Comparison of ENCODE assay signal across 20 cellular contexts in genomic region chr13:100773429-100773828, GRCh38.
"Had no signal": no experiment of that assay in that cellular context is flagged by ENCODE, and none has a peak within 500 bp of the region (broad histone marks: within the 10 kb centered on the region; RNA-seq: fewer than 3 reads in every experiment).

No MANE protein-coding gene starts in this region.

- H3K27ac ChIP-seq: prostate gland, sigmoid colon, suprapubic skin, tibial artery had no signal

- H3K36me3 ChIP-seq: prostate gland, sigmoid colon, suprapubic skin, tibial artery had no signal

- H3K27me3 ChIP-seq: sigmoid colon, suprapubic skin, tibial artery had no signal

- H3K4me1 ChIP-seq: sigmoid colon, suprapubic skin, tibial artery had no signal

- FAIRE-seq: endothelial cell of umbilical vein had no signal

- H3K9me3 ChIP-seq: prostate gland, sigmoid colon, suprapubic skin, tibial artery had no signal

- DNase-seq: activated B cell treated with CpG ODN at 0.5 μM for 24 hours; activated CD4-positive, alpha-beta T cell treated with anti-CD3 and anti-CD28 coated beads, Interleukin-2, amount 50 U/mL, for 1 hour; activated CD8-positive, alpha-beta memory T cell treated with anti-CD3 and anti-CD28 coated beads, Interleukin-2, amount 10 ng/mL, durations not matched to agents 7 days and 5 days; activated CD8-positive, alpha-beta T cell treated with anti-CD3 and anti-CD28 coated beads for 36 hours; activated naive CD8-positive, alpha-beta T cell treated with anti-CD3 and anti-CD28 coated beads, Interleukin-2, amount 50 U/mL, for 24 hours; activated T-cell treated with anti-CD3 and anti-CD28 coated beads, Interleukin-2, amount 50 U/mL, for 48 hours; amygdala; central memory CD4-positive, alpha-beta T cell; head of caudate nucleus; hypothalamus; immature natural killer cell; sigmoid colon; stimulated activated CD4-positive, alpha-beta T cell treated with anti-CD3 and anti-CD28 coated beads, Interleukin-1b, Interleukin-23, amount 100 ng/mL, for 48 hours; stimulated activated naive B cell treated with anti-CD40 and anti-IgM and Interleukin-4, amounts not matched to agents 10 μg/mL and 1 μg/mL and 100 μg/mL, for 72 hours; T-cell; tibial artery had no signal

- H3K4me3 ChIP-seq: prostate gland, sigmoid colon, smooth muscle cell, suprapubic skin, tibial artery had no signal

- ATAC-seq: activated CD8-positive, alpha-beta memory T cell treated with anti-CD3 and anti-CD28 coated beads, Interleukin-2, amount 10 ng/mL, durations not matched to agents 7 days and 5 days; activated CD8-positive, alpha-beta T cell treated with anti-CD3 and anti-CD28 coated beads for 36 hours; activated naive CD8-positive, alpha-beta T cell treated with anti-CD3 and anti-CD28 coated beads, Interleukin-2, amount 50 U/mL, for 24 hours; stimulated activated naive B cell treated with anti-CD40 and anti-IgM and Interleukin-4, amounts not matched to agents 10 μg/mL and 1 μg/mL and 100 μg/mL, for 72 hours; T-cell had no signal
